ENCODE assay signal across 8 cellular contexts in genomic region chr15:76060098-76060989, GRCh38. TPM values are rescaled to one million over a fixed set of nuclear protein-coding genes. Genes with fewer than 3 reads are reported as not detected.
DNase-seq lines count a peak whose midpoint lies in the region; ATAC-seq, FAIRE-seq and TF ChIP-seq lines count a peak whose summit lies in the region.

No MANE protein-coding gene starts in this region.

- H4K20me1 ChIP-seq in neural progenitor cell (ENCODE audit: low read depth): no peaks in the 10 kb centered on the region

- H3K27ac ChIP-seq in effector memory CD4-positive, alpha-beta T cell (ENCODE audit: insufficient read depth, low read length, poor library complexity, severe bottlenecking): no peak overlapping the region
- no peak overlapping the region for H3K27ac ChIP-seq in neural progenitor cell
- H3K27ac ChIP-seq in thyroid gland: no peak overlapping the region

- no peaks in the 10 kb centered on the region for H3K79me2 ChIP-seq in neural progenitor cell (ENCODE audit: low read depth)

- H3F3A ChIP-seq in neural progenitor cell (ENCODE audit: low read depth): peaks cover 21% of the 10 kb centered on the region

- H3K27ac Mint-ChIP-seq in T-helper 17 cell: peak overlapping the region; percentile 39
- H3K27ac Mint-ChIP-seq in neural progenitor cell: no peak overlapping the region

- TF ChIP-seq CTCF in GM20000 (IDR thresholded peaks at IDR 0.05; ENCODE audit: extremely low read depth, missing control alignments) (no peak), neural progenitor cell (IDR thresholded peaks at IDR 0.05) (no peak), D721Med (IDR thresholded peaks at IDR 0.05; ENCODE audit: insufficient read depth, missing control alignments) (no peak), thyroid gland (IDR thresholded peaks at IDR 0.05) (no peak)

- DNase-seq in GM20000 (ENCODE audit: low spot score) (peak; percentile 35), T-helper 17 cell (peak; percentile 11 to 19 (median 18)), neural progenitor cell (ENCODE audit: low spot score) (no peak), NCI-H1048 (lab: John Stamatoyannopoulos, UW) (no peak), D721Med (ENCODE audit: insufficient read length, low spot score) (no peak), thyroid gland (no peak)
- DNase-seq in effector memory CD4-positive, alpha-beta T cell: peak; percentile 18 to 33 (median 27)

- H3K4me1 Mint-ChIP-seq in T-helper 17 cell (peaks cover 26% of the 10 kb centered on the region), neural progenitor cell (peaks cover 14% of the 10 kb centered on the region)

- ATAC-seq in T-helper 17 cell (peak; percentile 75), HG03097 (IDR thresholded peaks at IDR 0.05; ENCODE audit: low FRiP score, unreplicated experiment) (no peak)

- H3K4me3 Mint-ChIP-seq in T-helper 17 cell (peak overlapping the region; percentile 90), neural progenitor cell (peak overlapping the region; percentile 85)

- H2AFZ ChIP-seq in neural progenitor cell (replicated peaks): peak overlapping the region; percentile 66

- FAIRE-seq in D721Med (lab: Jason Lieb, UNC): no peak

- H3K4me2 ChIP-seq in neural progenitor cell: peak overlapping the region; percentile 87

- H3K36me3 Mint-ChIP-seq in T-helper 17 cell (ENCODE audit: low read depth) (peaks cover 2% of the 10 kb centered on the region), neural progenitor cell (no peaks in the 10 kb centered on the region)

- H3K4me3 ChIP-seq in effector memory CD4-positive, alpha-beta T cell (ENCODE audit: insufficient read depth, low read depth, low read length, poor library complexity, severe bottlenecking): peak overlapping the region; percentile 50
- H3K4me3 ChIP-seq in neural progenitor cell: peak overlapping the region; percentile 63
- peak overlapping the region in 1 of 3 donors; percentile 23 for H3K4me3 ChIP-seq in thyroid gland (replicated peaks in 1 of 3)

- H3K9me3 Mint-ChIP-seq in neural progenitor cell: no peaks in the 10 kb centered on the region

- no peak overlapping the region for H3K9ac ChIP-seq in neural progenitor cell

- H3K27me3 Mint-ChIP-seq in T-helper 17 cell (peaks cover 55% of the 10 kb centered on the region), neural progenitor cell (ENCODE audit: insufficient read depth, low read depth) (peaks cover 7% of the 10 kb centered on the region)

- H3K36me3 ChIP-seq in effector memory CD4-positive, alpha-beta T cell (ENCODE audit: control insufficient read depth, insufficient read depth, low read length): no peaks in the 10 kb centered on the region
- no peaks in the 10 kb centered on the region for H3K36me3 ChIP-seq in neural progenitor cell
- H3K36me3 ChIP-seq in thyroid gland: no peaks in the 10 kb centered on the region

- intact Hi-C loops in thyroid gland (cut with DNase I): no loop called here

- peaks cover 22% of the 10 kb centered on the region for H3K27me3 ChIP-seq in effector memory CD4-positive, alpha-beta T cell (replicated peaks; ENCODE audit: control insufficient read depth, insufficient read depth, low read length, poor library complexity, severe bottlenecking)
- peaks cover 69% of the 10 kb centered on the region for H3K27me3 ChIP-seq in neural progenitor cell
- H3K27me3 ChIP-seq in thyroid gland: no peaks in the 10 kb centered on the region

- 19 to 22% methylated on average over 15 to 21 of the region's 21 CpGs for WGBS in thyroid gland, 2 donors

- H3K9me3 ChIP-seq in T-helper 17 cell (ENCODE audit: control insufficient read depth, low read length, poor library complexity, severe bottlenecking) (peaks cover 4% of the 10 kb centered on the region), neural progenitor cell (ENCODE audit: low read depth) (no peaks in the 10 kb centered on the region), thyroid gland (no peaks in the 10 kb centered on the region)
- H3K9me3 ChIP-seq in effector memory CD4-positive, alpha-beta T cell (ENCODE audit: control insufficient read depth, low read length): no peaks in the 10 kb centered on the region

- peaks cover 19% of the 10 kb centered on the region for H3K4me1 ChIP-seq in effector memory CD4-positive, alpha-beta T cell (ENCODE audit: control insufficient read depth, insufficient read depth, low read length, poor library complexity, severe bottlenecking)
- peaks cover 20% of the 10 kb centered on the region for H3K4me1 ChIP-seq in neural progenitor cell
- peaks cover 4 to 20% of the 10 kb centered on the region in 2 donors for H3K4me1 ChIP-seq in thyroid gland

- TF ChIP-seq POLR2A in thyroid gland (IDR thresholded peaks at IDR 0.05): no peak

RNA-seq across cellular contexts. Expression of gene TMEM266, which starts 0.6 kb away (rescaled TPM):
- total RNA-seq in T-helper 17 cell (not detected), neural progenitor cell (ENCODE audit: low replicate concordance) (0.43 and 1.1 TPM in 2 replicates), thyroid gland (not detected)

RNA-seq across cellular contexts. Expression of gene NRG4, which starts 48.1 kb away (rescaled TPM):
- not detected for total RNA-seq in T-helper 17 cell
- total RNA-seq in neural progenitor cell (ENCODE audit: low replicate concordance): 0.06 and 0.36 TPM in 2 replicates
- not detected for total RNA-seq in thyroid gland

Comparison
In these comparisons a context has a peak if more than half of its experiments do, and no peak if none do; other contexts are left out.
1. DNase-seq: peak in GM20000 (single experiment), T-helper 17 cell (3 of 3) and effector memory CD4-positive, alpha-beta T cell (3 of 3); none in neural progenitor cell (single experiment), NCI-H1048 (single experiment), D721Med (single experiment) and thyroid gland (0 of 2).